ENCODE assay signal across 1 cellular context in genomic region chr15:99251436-99251821, GRCh38.
A peak's percentile ranks its signal among the peaks of the same experiment; 100 is the strongest.
TF ChIP-seq lines count a peak whose summit lies in the region.

Gene LRRC28 (plus strand): TSS chr15:99251481. CDS start chr15:99255958, 4,477 bp downstream.

TF ChIP-seq in H1, 55 proteins besides CTCF, POLR2A, EP300 and RAD21 (continued from another document):
- TF ChIP-seq CHD7 (IDR thresholded peaks at IDR 0.05; ENCODE audit: insufficient replicate concordance, low read length) (no peak), EGR1 (IDR thresholded peaks at IDR 0.05; ENCODE audit: borderline replicate concordance, low read depth, low read length) (no peak), SP4 (IDR thresholded peaks at IDR 0.05; ENCODE audit: low read length) (no peak), CHD1 (IDR thresholded peaks at IDR 0.05; ENCODE audit: low read depth, low read length) (no peak), TBP (IDR thresholded peaks at IDR 0.05; ENCODE audit: low read depth, low read length) (no peak; the same call in 1 of the 2 replicates), CTBP2 (IDR thresholded peaks at IDR 0.05; ENCODE audit: borderline replicate concordance, insufficient read depth, insufficient read length, low read length) (no peak), SIRT6 (IDR thresholded peaks at IDR 0.05; ENCODE audit: low read length) (no peak), NRF1 (IDR thresholded peaks at IDR 0.05; ENCODE audit: low read depth, low read length) (no peak), TAF7 (optimal IDR thresholded peaks at IDR 0.05; ENCODE audit: borderline replicate concordance, low read depth, low read length) (no peak), SAP30 (IDR thresholded peaks at IDR 0.05; ENCODE audit: insufficient read depth, insufficient replicate concordance, low read length) (no peak), POU5F1 (IDR thresholded peaks at IDR 0.05; ENCODE audit: low read depth, low read length) (no peak), ATF2 (IDR thresholded peaks at IDR 0.05; ENCODE audit: low read length) (no peak), SP2 (IDR thresholded peaks at IDR 0.05; ENCODE audit: low read length) (no peak), ZNF274 (IDR thresholded peaks at IDR 0.05; ENCODE audit: borderline replicate concordance, extremely low read depth, low read length) (no peak), POLR2AphosphoS5 (IDR thresholded peaks at IDR 0.05; ENCODE audit: low read depth, low read length) (0 out of 2 replicates have a peak, but pooled peaks have one; percentile 4), TAF1 (IDR thresholded peaks at IDR 0.05; ENCODE audit: low read depth, low read length) (no peak), NANOG (IDR thresholded peaks at IDR 0.05; ENCODE audit: insufficient read depth, low read depth, low read length, poor library complexity, severe bottlenecking) (peak; percentile 11), BACH1 (IDR thresholded peaks at IDR 0.05; ENCODE audit: low read length) (no peak)
